Comparison of ENCODE assay signal across 8 cellular contexts in the genomic region with DNA sequence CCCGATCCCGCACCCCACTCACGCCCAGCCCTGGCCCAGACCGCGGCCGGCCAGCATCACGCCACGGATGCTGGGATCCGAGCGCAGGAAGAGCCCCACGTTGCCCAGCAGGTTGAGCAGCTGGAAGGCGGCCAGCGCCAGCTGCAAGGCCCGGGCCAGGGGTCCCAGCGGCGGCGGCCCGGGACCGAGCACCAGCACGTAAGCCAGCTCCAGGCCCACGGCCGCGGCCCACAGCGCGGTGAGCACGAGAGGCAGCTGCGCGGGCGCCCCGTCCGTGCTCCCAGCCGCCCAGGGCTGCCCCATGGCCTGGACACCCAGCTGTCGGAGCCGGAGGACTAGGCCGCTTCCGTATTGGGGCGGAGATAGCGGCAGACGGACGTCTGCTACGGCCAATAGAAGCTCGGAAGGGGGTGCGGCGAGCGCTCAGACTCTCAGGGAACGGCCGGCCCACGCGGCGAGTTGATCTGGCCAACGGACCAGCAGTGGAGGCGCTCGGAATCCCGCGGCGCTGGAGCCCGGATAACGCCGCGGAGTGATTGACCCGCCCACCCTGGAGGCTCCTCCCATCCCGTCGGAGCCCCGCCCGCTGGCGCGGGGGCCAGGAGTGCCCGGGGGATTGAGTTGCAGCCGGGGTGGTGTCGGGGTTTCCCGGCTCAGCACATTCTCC. TPM values are rescaled to one million over a fixed set of nuclear protein-coding genes. Genes with fewer than 3 reads are reported as not detected.
DNase-seq lines count a peak whose midpoint lies in the region; ATAC-seq, FAIRE-seq and TF ChIP-seq lines count a peak whose summit lies in the region.

A gene with protein sequence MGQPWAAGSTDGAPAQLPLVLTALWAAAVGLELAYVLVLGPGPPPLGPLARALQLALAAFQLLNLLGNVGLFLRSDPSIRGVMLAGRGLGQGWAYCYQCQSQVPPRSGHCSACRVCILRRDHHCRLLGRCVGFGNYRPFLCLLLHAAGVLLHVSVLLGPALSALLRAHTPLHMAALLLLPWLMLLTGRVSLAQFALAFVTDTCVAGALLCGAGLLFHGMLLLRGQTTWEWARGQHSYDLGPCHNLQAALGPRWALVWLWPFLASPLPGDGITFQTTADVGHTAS (minus strand): TSS at position 348 of the 667 bp plus-strand sequence. CDS start 45 bp downstream, at position 303.

- no peaks in the 10 kb centered on the region for H3K9me3 Mint-ChIP-seq in Caco-2 (ENCODE audit: unreplicated experiment)

- H3K27ac Mint-ChIP-seq in Caco-2 (ENCODE audit: unreplicated experiment) = peak within 1 kb of the TSS; percentile 60

- peak within 1 kb of the TSS; percentile 82 for H2AFZ ChIP-seq in OCI-LY1 (ENCODE audit: low read length)
- peak within 1 kb of the TSS; percentile 93 for H2AFZ ChIP-seq in endothelial cell of umbilical vein (ENCODE audit: low read depth, low read length)

- peak; percentile 99 for DNase-seq in Caco-2
- peak; percentile 81 for DNase-seq in activated CD8-positive, alpha-beta memory T cell treated with anti-CD3 and anti-CD28 coated beads, Interleukin-2, amount 50 U/mL, for 4 hours
- peak; percentile 99 for DNase-seq in endothelial cell of umbilical vein (ENCODE audit: low read depth, low spot score)
- DNase-seq in midbrain (lab: John Stamatoyannopoulos, UW) = peak; percentile 97
- DNase-seq in stimulated activated CD8-positive, alpha-beta memory T cell treated with anti-CD3 and anti-CD28 coated beads, Interleukin-2, amount 100 ng/mL, for 1 hour (ENCODE audit: low read depth in 2 of 2) = peak; percentile 61 to 63

- no TSS peak for BruUV-seq in Caco-2 (replicated peaks; lab: Mats Ljungman, UMichigan)
- BruUV-seq in endothelial cell of umbilical vein (replicated peaks; lab: Mats Ljungman, UMichigan) = no TSS peak

- dilution Hi-C loops in endothelial cell of umbilical vein (cut with MboI; ENCODE audit: extremely low pct_ligation_motif_present, low sequenced_read_pairs) = no loop called here

- peak within 1 kb of the TSS; percentile 59 for H3K4me3 ChIP-seq in Caco-2 (ENCODE audit: low read depth, low read length)
- peak within 1 kb of the TSS; percentile 71 for H3K4me3 ChIP-seq in HUES48 (ENCODE audit: low read depth, low read length)
- H3K4me3 ChIP-seq in OCI-LY1 (ENCODE audit: low read depth, low read length, poor library complexity, severe bottlenecking) = peak within 1 kb of the TSS; percentile 89
- peak within 1 kb of the TSS; percentile 70 to 81 (median 78) for H3K4me3 ChIP-seq in endothelial cell of umbilical vein (replicated peaks in 1 of 3; ENCODE audit: insufficient read depth in 1 of 3, low read depth in 1 of 3, low read length in 3 of 3)

- peak; percentile 83 for ATAC-seq in GM21390 (IDR thresholded peaks at IDR 0.05; ENCODE audit: unreplicated experiment)

- H3K36me3 ChIP-seq in Caco-2 (ENCODE audit: control insufficient read depth, insufficient read depth, low read length) = no peaks in the 10 kb centered on the region
- H3K36me3 ChIP-seq in HUES48 (ENCODE audit: control insufficient read depth, insufficient read depth, low read length) = no peaks in the 10 kb centered on the region; the same call in 1 of the 2 replicates
- H3K36me3 ChIP-seq in OCI-LY1 (ENCODE audit: insufficient read depth, low read length) = peaks cover 4% of the 10 kb centered on the region; the same call in 1 of the 2 replicates
- peaks cover 0 to 6% of the 10 kb centered on the region in 2 experiments for H3K36me3 ChIP-seq in endothelial cell of umbilical vein (ENCODE audit: control insufficient read depth in 2 of 2, extremely low read depth in 1 of 2, insufficient read depth in 2 of 2, low read length in 2 of 2)

- intact Hi-C loops in Caco-2 (cut with micrococcal nuclease; ENCODE audit: unreplicated experiment) (loop anchor here (1.0 to 5.0 kb wide), 4 partner anchors 46 to 131 kb away; partner anchors contain the start of genes CCDC87, CCS, DPP3 and RBM14), endothelial cell of umbilical vein (cut with micrococcal nuclease) (loop anchor here (1.0 to 2.0 kb wide), 2 partner anchors 65 to 70 kb away; partner anchors contain the start of genes DPP3 and RBM14)

- peak; percentile 90 for TF ChIP-seq POLR2A in endothelial cell of umbilical vein (IDR thresholded peaks at IDR 0.05; ENCODE audit: low read depth, low read length)

- H3K4me1 ChIP-seq in Caco-2 = peaks cover 22% of the 10 kb centered on the region
- peaks cover 18% of the 10 kb centered on the region; the same call in 1 of the 2 replicates for H3K4me1 ChIP-seq in HUES48 (ENCODE audit: control insufficient read depth, insufficient read depth, low read length)
- peaks cover 33% of the 10 kb centered on the region for H3K4me1 ChIP-seq in OCI-LY1 (ENCODE audit: insufficient read depth, low read length, severe bottlenecking)
- H3K4me1 ChIP-seq in endothelial cell of umbilical vein (ENCODE audit: control insufficient read depth, extremely low read depth, insufficient read depth, low read length) = peaks cover 33% of the 10 kb centered on the region

- H3K79me2 ChIP-seq in OCI-LY1 (ENCODE audit: insufficient read depth, low read length) (no peaks in the 10 kb centered on the region), endothelial cell of umbilical vein (ENCODE audit: control insufficient read depth, insufficient read depth, low read length) (peaks cover 5% of the 10 kb centered on the region)

- no peak for TF ChIP-seq CTCF in Caco-2 (IDR thresholded peaks at IDR 0.05; ENCODE audit: insufficient read depth in 1 of 2, low read depth in 1 of 2, low read length in 1 of 2, severe bottlenecking in 1 of 2, unreplicated experiment in 1 of 2)
- TF ChIP-seq CTCF in OCI-LY1 (IDR thresholded peaks at IDR 0.05; ENCODE audit: low read length) = no peak
- no peak for TF ChIP-seq CTCF in endothelial cell of umbilical vein (IDR thresholded peaks at IDR 0.05; ENCODE audit: extremely low read depth in 1 of 2, insufficient read depth in 1 of 2, low read depth in 1 of 2, low read length in 2 of 2)

- H3K36me3 Mint-ChIP-seq in Caco-2 (ENCODE audit: insufficient read depth, unreplicated experiment) = peaks cover 17% of the 10 kb centered on the region

- H3K9me2 ChIP-seq in OCI-LY1 (ENCODE audit: low read depth, low read length) = no peaks in the 10 kb centered on the region

- H3K9ac ChIP-seq in HUES48 (ENCODE audit: low read depth, low read length) = peak within 1 kb of the TSS; percentile 39
- peak within 1 kb of the TSS; percentile 79 for H3K9ac ChIP-seq in OCI-LY1 (ENCODE audit: low read length)
- peak within 1 kb of the TSS; percentile 85 for H3K9ac ChIP-seq in endothelial cell of umbilical vein (replicated peaks; ENCODE audit: extremely low read depth, insufficient read depth, low read length)

- no peaks in the 10 kb centered on the region for H3F3A ChIP-seq in OCI-LY1 (ENCODE audit: insufficient read depth, low read length)

- peaks cover 15% of the 10 kb centered on the region for H3K4me1 Mint-ChIP-seq in Caco-2 (ENCODE audit: low read depth, unreplicated experiment)

- no peaks in the 10 kb centered on the region for H4K20me1 ChIP-seq in OCI-LY1 (ENCODE audit: insufficient read depth, low read length)
- H4K20me1 ChIP-seq in endothelial cell of umbilical vein (replicated peaks; ENCODE audit: control insufficient read depth, extremely low read depth, insufficient read depth, low read length) = no peaks in the 10 kb centered on the region

- no peaks in the 10 kb centered on the region for H3K27me3 Mint-ChIP-seq in Caco-2 (ENCODE audit: insufficient read depth, unreplicated experiment)

- H3K9me1 ChIP-seq in endothelial cell of umbilical vein (replicated peaks; ENCODE audit: control insufficient read depth, extremely low read depth, insufficient read depth, low read length) = no peaks in the 10 kb centered on the region

- H3K27ac ChIP-seq in HUES48 (ENCODE audit: low read depth, low read length) = peak within 1 kb of the TSS; percentile 59
- H3K27ac ChIP-seq in OCI-LY1 (ENCODE audit: low read depth, low read length, poor library complexity, severe bottlenecking) = peak within 1 kb of the TSS; percentile 75
- peak within 1 kb of the TSS; percentile 62 for H3K27ac ChIP-seq in endothelial cell of umbilical vein (ENCODE audit: insufficient read depth, low read depth, low read length)

- no peaks in the 10 kb centered on the region for H3K9me3 ChIP-seq in Caco-2
- H3K9me3 ChIP-seq in HUES48 (ENCODE audit: control insufficient read depth, insufficient read depth, low read length) = no peaks in the 10 kb centered on the region
- no peaks in the 10 kb centered on the region for H3K9me3 ChIP-seq in OCI-LY1 (ENCODE audit: low read length)
- no peaks in the 10 kb centered on the region for H3K9me3 ChIP-seq in endothelial cell of umbilical vein (replicated peaks; ENCODE audit: control insufficient read depth, insufficient read depth, low read length)

- H3K4me3 Mint-ChIP-seq in Caco-2 (ENCODE audit: unreplicated experiment) = peak within 1 kb of the TSS; percentile 84

- peak; percentile 100 for FAIRE-seq in endothelial cell of umbilical vein (lab: Jason Lieb, UNC)

- POLR2A ChIA-PET in Caco-2 (lab: Charles Lee) (interaction anchor here (0.5 to 1.9 kb wide), 16 partner anchors 8 to 297 kb away, joined by 3 to 31 read pairs (median 5); partner anchors contain the start of genes CCDC87, DPP3, PELI3 and RBM14), endothelial cell of umbilical vein (lab: Charles Lee) (interaction anchor here (0.6 to 1.9 kb wide), 7 partner anchors 14 to 145 kb away, joined by 3 to 9 read pairs (median 4); partner anchors contain the start of genes RBM14, RBM4 and RBM4B)

- H3K4me2 ChIP-seq in OCI-LY1 (ENCODE audit: low read length) = peak within 1 kb of the TSS; percentile 91
- peak within 1 kb of the TSS; percentile 91 for H3K4me2 ChIP-seq in endothelial cell of umbilical vein (ENCODE audit: insufficient read depth, low read length)

- H3K27me3 ChIP-seq in Caco-2 (replicated peaks; ENCODE audit: control insufficient read depth, insufficient read depth, low read length) (no peaks in the 10 kb centered on the region), HUES48 (ENCODE audit: control insufficient read depth, insufficient read depth, low read length) (no peaks in the 10 kb centered on the region; the same call in 1 of the 2 replicates), OCI-LY1 (ENCODE audit: insufficient read depth, low read length) (0 out of 2 replicates have a peak, but pooled peaks cover 3% of the 10 kb centered on the region), endothelial cell of umbilical vein (ENCODE audit: control insufficient read depth in 2 of 2, insufficient read depth in 2 of 2, low read length in 2 of 2) (no peaks in the 10 kb centered on the region)

- CTCF ChIA-PET in Caco-2 (lab: Charles Lee) = interaction anchor here (0.5 to 2.2 kb wide), 7 partner anchors 45 to 136 kb away, joined by 3 to 31 read pairs (median 7); partner anchors contain the start of genes CCDC87, CCS, DPP3 and RBM4B
- CTCF ChIA-PET in endothelial cell of umbilical vein (lab: Charles Lee) = interaction anchor here (0.7 to 2.2 kb wide), 6 partner anchors 9 to 132 kb away, joined by 3 to 25 read pairs (median 3); partner anchors contain the start of genes CTSF, MRPL11, RBM4 and RBM4B

RNA-seq across cellular contexts. Expression of the gene that starts here (rescaled TPM):
- 25.1 and 26.9 TPM in 2 replicates for total RNA-seq in Caco-2 (2022)
- total RNA-seq in endothelial cell of umbilical vein = 18.3 and 20.1 TPM in 2 replicates
- polyA plus RNA-seq in endothelial cell of umbilical vein = 21.1 and 27.6 TPM in 2 replicates
- 10.1 and 14.3 TPM in 2 replicates for polyA plus RNA-seq in endothelial cell of umbilical vein (2011; cell fraction: cytosol; rRNA removed)
- polyA plus RNA-seq in endothelial cell of umbilical vein (2011; cell fraction: nucleus; rRNA removed) = 4.6 and 5.8 TPM in 2 replicates
- polyA plus RNA-seq in endothelial cell of umbilical vein (2012) = 6.5 and 12.1 TPM in 2 replicates
- 11.0 and 12.2 TPM in 2 replicates for polyA minus RNA-seq in endothelial cell of umbilical vein
- 13.2 TPM for polyA minus RNA-seq in endothelial cell of umbilical vein (2011; cell fraction: cytosol; rRNA and poly(A)+ RNA removed)
- polyA minus RNA-seq in endothelial cell of umbilical vein (2011; cell fraction: nucleus; rRNA and poly(A)+ RNA removed) = 2.9 and 4.5 TPM in 2 replicates

Comparison
In these comparisons a context has a peak if more than half of its experiments do, and no peak if none do; other contexts are left out.
1. Peak in every context shown above with its lines: DNase-seq, ATAC-seq, H3K4me3 ChIP-seq and H3K27ac ChIP-seq.